14 cellular contexts compared by ENCODE assay signal in genomic region chr2:109060496-109060895, GRCh38.
A peak's percentile ranks its signal among the peaks of the same experiment; 100 is the strongest.
DNase-seq lines count a peak whose midpoint lies in the region; TF ChIP-seq lines count a peak whose summit lies in the region.
"Had no signal": no experiment of that assay in that cellular context is flagged by ENCODE, and none has a peak within 500 bp of the region (broad histone marks: within the 10 kb centered on the region; RNA-seq: fewer than 3 reads in every experiment).

No MANE protein-coding gene starts in this region.

- H3K9ac ChIP-seq in Karpas-422 (ENCODE audit: low read length) (no peak overlapping the region), MM.1S (ENCODE audit: low read length) (no peak overlapping the region), neural progenitor cell (no peak overlapping the region)
- H3K9ac ChIP-seq: GM23248 had no signal

- H3K4me3 Mint-ChIP-seq in neural progenitor cell = no peak overlapping the region
- H3K4me3 Mint-ChIP-seq: CD8-positive, alpha-beta T cell had no signal

- H3F3A ChIP-seq in MM.1S (ENCODE audit: insufficient read depth, low read length) (no peaks in the 10 kb centered on the region), neural progenitor cell (ENCODE audit: low read depth) (peaks cover 18% of the 10 kb centered on the region)

- H3K4me1 ChIP-seq in Karpas-422 (ENCODE audit: low read length) (0 out of 2 replicates have a peak, but pooled peaks cover 3% of the 10 kb centered on the region), MM.1S (ENCODE audit: low read length) (peaks cover 9% of the 10 kb centered on the region), neural progenitor cell (peaks cover 24% of the 10 kb centered on the region)

- no peaks in the 10 kb centered on the region for H3K9me3 Mint-ChIP-seq in neural progenitor cell
- H3K9me3 Mint-ChIP-seq: CD8-positive, alpha-beta T cell had no signal

- H3K9me2 ChIP-seq in Karpas-422 (replicated peaks; ENCODE audit: insufficient read depth, low read length) (no peaks in the 10 kb centered on the region), MM.1S (replicated peaks; ENCODE audit: insufficient read depth, low read length) (no peaks in the 10 kb centered on the region)

- no peaks in the 10 kb centered on the region for H3K79me2 ChIP-seq in Karpas-422 (ENCODE audit: low read length)
- no peaks in the 10 kb centered on the region for H3K79me2 ChIP-seq in MM.1S (ENCODE audit: low read length)
- H3K79me2 ChIP-seq in neural progenitor cell (ENCODE audit: low read depth) = no peaks in the 10 kb centered on the region

- H3K4me2 ChIP-seq in Karpas-422 (ENCODE audit: low read depth, low read length, poor library complexity, severe bottlenecking) = no peak overlapping the region
- H3K4me2 ChIP-seq in MM.1S (ENCODE audit: low read depth, low read length) = peak overlapping the region; percentile 46; the same call in 1 of the 2 replicates
- no peak overlapping the region for H3K4me2 ChIP-seq in neural progenitor cell

- H3K36me3 ChIP-seq in Karpas-422 (ENCODE audit: insufficient read depth, low read length) (no peaks in the 10 kb centered on the region), MM.1S (replicated peaks; ENCODE audit: insufficient read depth, low read length) (no peaks in the 10 kb centered on the region), neural progenitor cell (no peaks in the 10 kb centered on the region)

- H3K9me3 ChIP-seq in Karpas-422 (ENCODE audit: low read length) (no peaks in the 10 kb centered on the region), MM.1S (replicated peaks; ENCODE audit: insufficient read depth, low read length) (no peaks in the 10 kb centered on the region), neural progenitor cell (ENCODE audit: low read depth) (no peaks in the 10 kb centered on the region)
- H3K9me3 ChIP-seq: Caco-2 had no signal

- peaks cover 22% of the 10 kb centered on the region for H3K27me3 Mint-ChIP-seq in neural progenitor cell (ENCODE audit: insufficient read depth, low read depth)

- H3K27ac ChIP-seq in Karpas-422 (ENCODE audit: low read length) = no peak overlapping the region
- H3K27ac ChIP-seq in MM.1S (ENCODE audit: low read length) = no peak overlapping the region
- no peak overlapping the region for H3K27ac ChIP-seq in neural progenitor cell
- H3K27ac ChIP-seq: GM23248 had no signal

- TF ChIP-seq CTCF in MM.1S (IDR thresholded peaks at IDR 0.05; ENCODE audit: low read length) (no peak), neural progenitor cell (IDR thresholded peaks at IDR 0.05) (no peak)

- H3K4me1 Mint-ChIP-seq in neural progenitor cell = peaks cover 46% of the 10 kb centered on the region

- no peaks in the 10 kb centered on the region for H3K36me3 Mint-ChIP-seq in neural progenitor cell
- H3K36me3 Mint-ChIP-seq: CD8-positive, alpha-beta T cell had no signal

- DNase-seq in Karpas-422 (peak; percentile 20), MM.1S (no peak), neural progenitor cell (ENCODE audit: low spot score) (no peak), activated gamma-delta T cell treated with Interleukin-2 at 50 U/mL for 16 hours (no peak), RKO (ENCODE audit: low spot score) (no peak)
- DNase-seq in activated CD8-positive, alpha-beta memory T cell treated with anti-CD3 and anti-CD28 coated beads, Interleukin-2, amount 50 U/mL, for 48 hours = no peak
- DNase-seq: C1 segment of cervical spinal cord, Caco-2, DMS153, DND-41, GM23248, H7, HCEC 1CT had no signal

- peak overlapping the region; percentile 53 for H3K27ac Mint-ChIP-seq in neural progenitor cell
- H3K27ac Mint-ChIP-seq: CD8-positive, alpha-beta T cell had no signal

- H2AFZ ChIP-seq in Karpas-422 (ENCODE audit: low read length) (no peak overlapping the region), MM.1S (ENCODE audit: low read length) (peak overlapping the region; percentile 57; the same call in 1 of the 2 replicates), neural progenitor cell (replicated peaks) (no peak overlapping the region)
- H2AFZ ChIP-seq: GM23248 had no signal

- H3K4me3 ChIP-seq in Karpas-422 (ENCODE audit: low read length) (no peak overlapping the region), MM.1S (ENCODE audit: low read length) (no peak overlapping the region), neural progenitor cell (no peak overlapping the region)
- H3K4me3 ChIP-seq: GM23248 had no signal

- H4K20me1 ChIP-seq in Karpas-422 (ENCODE audit: insufficient read depth, low read depth, low read length) (no peaks in the 10 kb centered on the region), MM.1S (ENCODE audit: insufficient read depth, low read length) (no peaks in the 10 kb centered on the region), neural progenitor cell (ENCODE audit: low read depth) (no peaks in the 10 kb centered on the region)

- H3K27me3 ChIP-seq in Karpas-422 (ENCODE audit: low read length) (no peaks in the 10 kb centered on the region), MM.1S (replicated peaks; ENCODE audit: insufficient read depth, low read length) (no peaks in the 10 kb centered on the region), neural progenitor cell (no peaks in the 10 kb centered on the region)
